1 cellular context compared by ENCODE assay signal in the genomic region with DNA sequence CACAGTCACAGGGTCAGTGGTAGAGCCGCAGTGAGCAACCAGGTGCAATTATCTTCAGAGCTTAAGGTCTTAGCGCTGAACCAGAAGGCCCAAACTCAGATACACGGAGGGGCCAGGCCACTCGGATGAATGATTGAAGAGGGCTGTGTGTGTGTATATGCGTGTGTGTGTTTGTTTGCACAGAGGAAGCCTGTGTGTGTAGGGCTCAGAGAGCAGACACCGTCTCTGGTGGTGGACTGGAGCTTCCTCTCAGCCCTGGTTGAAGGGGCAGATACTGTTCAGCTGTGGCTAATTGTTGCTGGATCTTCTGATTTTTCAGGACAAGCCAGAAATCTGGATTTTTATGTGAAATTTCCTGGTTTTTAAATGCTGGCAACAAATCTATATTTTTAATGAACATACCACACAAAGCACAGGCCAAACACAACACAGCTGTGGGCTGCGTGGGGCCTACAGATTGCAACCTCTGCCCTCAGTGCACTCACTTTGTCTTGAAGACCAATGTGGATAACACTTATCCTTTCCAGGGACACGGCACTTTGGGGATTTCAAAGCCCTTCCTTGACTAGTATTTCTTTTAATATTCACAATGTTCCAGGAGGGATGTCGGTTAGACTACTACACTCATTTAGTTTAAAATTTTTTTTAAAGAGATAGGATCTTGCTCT.
TF ChIP-seq lines count a peak whose summit lies in the region.

No MANE protein-coding gene starts in this region.

TF ChIP-seq in HepG2, 621 proteins besides CTCF, POLR2A, EP300 and RAD21 (continued from another document):
- TF ChIP-seq ZNF646 (CRISPR knock-in tag; IDR thresholded peaks at IDR 0.05) (peak; percentile 57; the same call in 1 of the 2 replicates), ZNF768 (CRISPR knock-in tag; IDR thresholded peaks at IDR 0.05) (peak; percentile 48), FOXA1 (IDR thresholded peaks at IDR 0.05) (no peak), FOXA1 (CRISPR knock-in tag; IDR thresholded peaks at IDR 0.05) (0 out of 2 replicates have a peak, but pooled peaks have one; percentile 12), ZNF639 (CRISPR knock-in tag; conservative IDR thresholded peaks at IDR 0.05) (no peak), MEF2D (CRISPR knock-in tag; IDR thresholded peaks at IDR 0.05) (no peak), ZNF274 (CRISPR knock-in tag; IDR thresholded peaks at IDR 0.05) (no peak), KLF12 (CRISPR knock-in tag; IDR thresholded peaks at IDR 0.05; ENCODE audit: borderline replicate concordance) (no peak), PAXIP1 (CRISPR knock-in tag; conservative IDR thresholded peaks at IDR 0.05) (no peak), SMARCE1 (IDR thresholded peaks at IDR 0.05; ENCODE audit: borderline replicate concordance) (no peak), MXD3 (CRISPR knock-in tag; IDR thresholded peaks at IDR 0.05) (no peak), JUND (CRISPR knock-in tag; IDR thresholded peaks at IDR 0.05) (no peak), HOXA7 (CRISPR knock-in tag; IDR thresholded peaks at IDR 0.05) (no peak), BHLHE40 (IDR thresholded peaks at IDR 0.05; ENCODE audit: low read length) (no peak), GABPB1 (CRISPR knock-in tag; IDR thresholded peaks at IDR 0.05) (no peak), EEA1 (CRISPR knock-in tag; IDR thresholded peaks at IDR 0.05; ENCODE audit: borderline replicate concordance) (no peak), ZSCAN21 (CRISPR knock-in tag; IDR thresholded peaks at IDR 0.05; ENCODE audit: borderline replicate concordance) (no peak)
